ENCODE assay signal across 1 cellular context in genomic region chr5:76737846-76738245, GRCh38.
TF ChIP-seq lines count a peak whose summit lies in the region.

No MANE protein-coding gene starts in this region.

TF ChIP-seq in IMR-90, 13 proteins besides CTCF, POLR2A, EP300 and RAD21:
- TF ChIP-seq BHLHE40 (IDR thresholded peaks at IDR 0.05; ENCODE audit: low read depth, low read length) (no peak), ELK1 (IDR thresholded peaks at IDR 0.05; ENCODE audit: borderline replicate concordance, low read depth, low read length) (no peak), RCOR1 (IDR thresholded peaks at IDR 0.05; ENCODE audit: insufficient replicate concordance, low read length) (no peak), USF2 (IDR thresholded peaks at IDR 0.05; ENCODE audit: low read depth, low read length) (no peak), FOS (IDR thresholded peaks at IDR 0.05; ENCODE audit: low read depth, low read length) (no peak), MXI1 (IDR thresholded peaks at IDR 0.05; ENCODE audit: borderline replicate concordance, low read depth, low read length) (no peak), MAZ (IDR thresholded peaks at IDR 0.05; ENCODE audit: borderline replicate concordance, low read depth, low read length) (no peak), SMC3 (IDR thresholded peaks at IDR 0.05; ENCODE audit: low read depth, low read length) (no peak), CHD1 (IDR thresholded peaks at IDR 0.05; ENCODE audit: low read depth, low read length) (no peak), MAFK (IDR thresholded peaks at IDR 0.05; ENCODE audit: low read depth, low read length) (no peak), NFE2L2 (IDR thresholded peaks at IDR 0.05; ENCODE audit: low read depth, low read length) (no peak), CEBPB (IDR thresholded peaks at IDR 0.05; ENCODE audit: low read depth, low read length) (no peak), RFX5 (IDR thresholded peaks at IDR 0.05; ENCODE audit: low read depth, low read length) (no peak)
